ENCODE assay signal across 11 cellular contexts in the genomic region with DNA sequence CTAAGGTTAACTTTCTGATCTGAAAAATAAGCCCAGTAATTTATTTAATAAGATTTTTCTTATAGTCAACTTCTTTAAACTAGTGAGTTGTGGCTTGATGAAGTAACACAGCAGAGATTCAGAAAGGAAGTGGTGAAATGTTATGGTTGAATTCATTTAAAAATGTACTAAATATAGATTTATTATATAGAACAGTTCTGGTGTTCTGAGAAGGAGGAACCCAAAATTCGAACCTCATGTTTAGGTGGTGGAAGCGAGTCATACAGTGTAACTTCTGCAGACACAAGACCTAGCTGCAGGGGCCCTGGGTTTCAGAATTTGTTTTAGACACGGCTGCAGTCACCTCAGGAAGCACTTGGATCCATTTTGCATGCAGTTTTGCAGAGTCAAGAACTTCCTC.
A peak's percentile ranks its signal among the peaks of the same experiment; 100 is the strongest.
DNase-seq lines count a peak whose midpoint lies in the region; ATAC-seq and TF ChIP-seq lines count a peak whose summit lies in the region.
"Had no signal": no experiment of that assay in that cellular context is flagged by ENCODE, and none has a peak within 500 bp of the region (broad histone marks: within the 10 kb centered on the region; RNA-seq: fewer than 3 reads in every experiment).

No MANE protein-coding gene starts in this region.

- H3K4me1 Mint-ChIP-seq in activated naive CD8-positive, alpha-beta T cell treated with anti-CD3 and anti-CD28 coated beads, Interleukin-2, amount 50 U/mL, for 24 hours = peaks cover 23% of the 10 kb centered on the region

- no peak overlapping the region for H3K27ac Mint-ChIP-seq in activated naive CD8-positive, alpha-beta T cell treated with anti-CD3 and anti-CD28 coated beads, Interleukin-2, amount 50 U/mL, for 24 hours
- H3K27ac Mint-ChIP-seq: GM23338 had no signal

- H3K4me3 Mint-ChIP-seq in activated naive CD8-positive, alpha-beta T cell treated with anti-CD3 and anti-CD28 coated beads, Interleukin-2, amount 50 U/mL, for 24 hours = no peak overlapping the region
- H3K4me3 Mint-ChIP-seq: GM23338 had no signal

- no peaks in the 10 kb centered on the region for H3K9me3 Mint-ChIP-seq in activated naive CD8-positive, alpha-beta T cell treated with anti-CD3 and anti-CD28 coated beads, Interleukin-2, amount 50 U/mL, for 24 hours
- H3K9me3 Mint-ChIP-seq: GM23338 had no signal

- H3K36me3 Mint-ChIP-seq in activated naive CD8-positive, alpha-beta T cell treated with anti-CD3 and anti-CD28 coated beads, Interleukin-2, amount 50 U/mL, for 24 hours (ENCODE audit: low read depth) = no peaks in the 10 kb centered on the region

- POLR2A ChIA-PET in GM10248 (lab: Yijun Ruan, JAX) = no interaction called here

- ATAC-seq in GM19438 (IDR thresholded peaks at IDR 0.05; ENCODE audit: low read depth, unreplicated experiment) (peak; percentile 70), HG03378 (IDR thresholded peaks at IDR 0.05; ENCODE audit: unreplicated experiment) (peak; percentile 76), GM21390 (IDR thresholded peaks at IDR 0.05; ENCODE audit: unreplicated experiment) (no peak), HG02588 (IDR thresholded peaks at IDR 0.05; ENCODE audit: unreplicated experiment) (no peak)
- ATAC-seq in activated naive CD8-positive, alpha-beta T cell treated with anti-CD3 and anti-CD28 coated beads, Interleukin-2, amount 50 U/mL, for 24 hours = peak; percentile 49
- ATAC-seq: GM23338 had no signal

- no peak for TF ChIP-seq CTCF in GM10248 (IDR thresholded peaks at IDR 0.05; ENCODE audit: control extremely low read depth, extremely low read depth, low read depth, missing control alignments)

- H3K27me3 Mint-ChIP-seq in activated naive CD8-positive, alpha-beta T cell treated with anti-CD3 and anti-CD28 coated beads, Interleukin-2, amount 50 U/mL, for 24 hours = no peaks in the 10 kb centered on the region

- CTCF ChIA-PET in GM10248 (lab: Yijun Ruan, JAX) = interaction anchor here (1.0 to 1.8 kb wide), 3 partner anchors 8 to 11 kb away, joined by 3 to 5 read pairs (median 4); no protein-coding TSS in a partner anchor

- DNase-seq in CD1c-positive myeloid dendritic cell (ENCODE audit: extremely low spot score) (peak; percentile 82), GM10248 (ENCODE audit: extremely low spot score) (no peak)
- no peak for DNase-seq in activated naive CD8-positive, alpha-beta T cell treated with anti-CD3 and anti-CD28 coated beads, Interleukin-2, amount 50 U/mL, for 24 hours
- no peak for DNase-seq in stimulated activated CD4-positive, alpha-beta T cell treated with anti-CD3 and anti-CD28 coated beads, Interleukin-4, amount 100 ng/mL, for 4 hours
- DNase-seq: NCI-H1105 treated with DMSO at 0.1 percent for 48 hours, SK-N-SH had no signal

Comparison
In these comparisons a context has a peak if more than half of its experiments do, and no peak if none do; other contexts are left out.
1. ATAC-seq: peak in GM19438 (single experiment), HG03378 (single experiment) and activated naive CD8-positive, alpha-beta T cell treated with anti-CD3 and anti-CD28 coated beads, Interleukin-2, amount 50 U/mL, for 24 hours (single experiment); none in GM21390 (single experiment) and HG02588 (single experiment).